ENCODE assay signal across 8 cellular contexts in the genomic region with DNA sequence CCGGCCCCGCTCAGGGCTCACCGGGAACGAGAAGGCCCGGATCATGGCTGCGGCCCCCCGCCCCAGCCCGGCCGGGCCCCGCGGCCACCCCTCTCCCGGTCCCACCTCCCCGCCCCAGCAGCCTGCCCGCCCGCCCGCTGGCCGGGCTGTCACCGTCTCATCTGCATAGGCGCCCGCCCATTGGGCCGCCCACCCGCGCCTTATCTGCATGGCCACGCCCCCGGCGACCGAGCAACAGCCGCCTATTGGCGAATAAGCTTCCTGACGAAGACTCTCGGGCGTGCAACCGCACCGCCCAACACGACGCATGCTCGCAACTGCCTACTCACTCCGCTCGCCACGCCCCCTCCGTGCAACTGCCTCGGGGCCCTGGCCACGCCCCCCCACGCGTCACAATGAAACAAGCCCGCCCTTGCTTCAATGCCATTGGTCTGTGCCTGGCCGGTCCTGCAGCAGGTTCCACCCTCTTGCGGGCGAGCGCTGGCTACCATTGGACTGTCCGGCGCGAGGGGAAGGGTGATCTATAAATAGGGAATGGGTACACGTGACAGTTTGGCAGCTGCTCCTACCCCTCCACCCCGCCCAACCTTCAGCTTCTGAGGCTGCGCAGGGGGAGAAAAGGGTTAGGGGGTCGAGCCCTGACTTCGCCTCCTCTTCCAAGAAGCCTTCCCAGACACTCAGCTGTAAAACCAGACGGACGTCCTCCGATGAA. TPM values are rescaled to one million over a fixed set of nuclear protein-coding genes. Genes with fewer than 3 reads are reported as not detected.
DNase-seq lines count a peak whose midpoint lies in the region; ATAC-seq, FAIRE-seq and TF ChIP-seq lines count a peak whose summit lies in the region.

A gene with protein sequence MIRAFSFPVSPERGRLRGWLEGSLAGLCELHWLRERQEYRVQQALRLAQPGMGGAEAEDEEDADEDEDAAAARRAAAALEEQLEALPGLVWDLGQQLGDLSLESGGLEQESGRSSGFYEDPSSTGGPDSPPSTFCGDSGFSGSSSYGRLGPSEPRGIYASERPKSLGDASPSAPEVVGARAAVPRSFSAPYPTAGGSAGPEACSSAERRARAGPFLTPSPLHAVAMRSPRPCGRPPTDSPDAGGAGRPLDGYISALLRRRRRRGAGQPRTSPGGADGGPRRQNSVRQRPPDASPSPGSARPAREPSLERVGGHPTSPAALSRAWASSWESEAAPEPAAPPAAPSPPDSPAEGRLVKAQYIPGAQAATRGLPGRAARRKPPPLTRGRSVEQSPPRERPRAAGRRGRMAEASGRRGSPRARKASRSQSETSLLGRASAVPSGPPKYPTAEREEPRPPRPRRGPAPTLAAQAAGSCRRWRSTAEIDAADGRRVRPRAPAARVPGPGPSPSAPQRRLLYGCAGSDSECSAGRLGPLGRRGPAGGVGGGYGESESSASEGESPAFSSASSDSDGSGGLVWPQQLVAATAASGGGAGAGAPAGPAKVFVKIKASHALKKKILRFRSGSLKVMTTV (minus strand): TSS at position 163 of the 712 bp plus-strand sequence. CDS start 118 bp downstream, at position 45.

- ATAC-seq in HG03439 (IDR thresholded peaks at IDR 0.05; ENCODE audit: unreplicated experiment) = peak; percentile 95
- peak; percentile 87 for ATAC-seq in activated CD4-positive, alpha-beta T cell treated with anti-CD3 and anti-CD28 coated beads for 36 hours

- no peaks in the 10 kb centered on the region for H3K36me3 Mint-ChIP-seq in activated CD4-positive, alpha-beta T cell treated with anti-CD3 and anti-CD28 coated beads for 36 hours (ENCODE audit: low read depth)

- intact Hi-C loops in activated CD4-positive, alpha-beta T cell treated with anti-CD3 and anti-CD28 coated beads for 36 hours (cut with DNase I, micrococcal nuclease) = loop anchor here (1.0 to 5.0 kb wide), 9 partner anchors 17 to 614 kb away; a partner anchor contains a TSS

- no peaks in the 10 kb centered on the region for H3K9me3 Mint-ChIP-seq in activated CD4-positive, alpha-beta T cell treated with anti-CD3 and anti-CD28 coated beads for 36 hours (ENCODE audit: low read depth)

- peak within 1 kb of the TSS; percentile 46 for H3K9ac ChIP-seq in keratinocyte (ENCODE audit: control insufficient read depth, extremely low read depth, insufficient read depth, low read length)

- POLR2A ChIA-PET in activated CD4-positive, alpha-beta T cell treated with anti-CD3 and anti-CD28 coated beads for 36 hours (lab: Charles Lee) = interaction anchor here (1.0 to 1.8 kb wide), 6 partner anchors 11 to 60 kb away, joined by 3 to 14 read pairs (median 9); a partner anchor contains a TSS

- H3K27me3 ChIP-seq in keratinocyte (ENCODE audit: control insufficient read depth, extremely low read depth, insufficient read depth, low read length) = peaks cover 26% of the 10 kb centered on the region

- H3K9me3 ChIP-seq in keratinocyte (ENCODE audit: control insufficient read depth, low read depth, low read length) = no peaks in the 10 kb centered on the region

- dilution Hi-C loops in keratinocyte (cut with MboI; ENCODE audit: extremely low pct_ligation_motif_present, low sequenced_read_pairs) = no loop called here

- no peaks in the 10 kb centered on the region for H3K9me1 ChIP-seq in keratinocyte (ENCODE audit: control insufficient read depth, extremely low read depth, insufficient read depth, low read length)

- peak within 1 kb of the TSS; percentile 44 for H2AFZ ChIP-seq in keratinocyte (ENCODE audit: control insufficient read depth, low read length)

- peaks cover 13% of the 10 kb centered on the region for H3K4me1 ChIP-seq in keratinocyte (ENCODE audit: control insufficient read depth, extremely low read depth, insufficient read depth, low read length)

- peak within 1 kb of the TSS; percentile 66 for H3K4me3 Mint-ChIP-seq in activated CD4-positive, alpha-beta T cell treated with anti-CD3 and anti-CD28 coated beads for 36 hours

- no peaks in the 10 kb centered on the region for H3K36me3 ChIP-seq in keratinocyte (ENCODE audit: control insufficient read depth in 2 of 2, extremely low read depth in 1 of 2, insufficient read depth in 2 of 2, low read length in 2 of 2)

- peak; percentile 99 for FAIRE-seq in GM19239 (lab: Jason Lieb, UNC)
- FAIRE-seq in keratinocyte (lab: Jason Lieb, UNC) = peak; percentile 77

- no peaks in the 10 kb centered on the region for H3K79me2 ChIP-seq in keratinocyte (ENCODE audit: control insufficient read depth, insufficient read depth, low read length)

- peak within 1 kb of the TSS; percentile 99 for H3K4me2 ChIP-seq in keratinocyte (ENCODE audit: control insufficient read depth, extremely low read depth, insufficient read depth, low read depth, low read length)

- H3K4me3 ChIP-seq in AG10803 (ENCODE audit: low read length) (peak within 1 kb of the TSS; percentile 71), choroid plexus epithelial cell (ENCODE audit: low read depth, low read length) (peak within 1 kb of the TSS; percentile 61), keratinocyte (ENCODE audit: control insufficient read depth in 2 of 3, extremely low read depth in 1 of 3, insufficient read depth in 2 of 3, low read depth in 1 of 3, low read length in 3 of 3) (peak within 1 kb of the TSS; percentile 41 to 79 (median 68))

- H3K27ac ChIP-seq in keratinocyte (ENCODE audit: control insufficient read depth, insufficient read depth, low read length) = peak within 1 kb of the TSS; percentile 34

- CTCF ChIA-PET in activated CD4-positive, alpha-beta T cell treated with anti-CD3 and anti-CD28 coated beads for 36 hours (lab: Charles Lee) = interaction anchor here (0.6 to 6.5 kb wide), 25 partner anchors 8 to 183 kb away, joined by 3 to 206 read pairs (median 5); a partner anchor contains a TSS

- no peak for TF ChIP-seq CTCF in AG10803 (conservative IDR thresholded peaks at IDR 0.05; ENCODE audit: low read length)
- no peak for TF ChIP-seq CTCF in choroid plexus epithelial cell (conservative IDR thresholded peaks at IDR 0.05; ENCODE audit: low read depth, low read length)
- TF ChIP-seq CTCF in keratinocyte (optimal IDR thresholded peaks at IDR 0.05 in 1 of 3, IDR thresholded peaks at IDR 0.05 in 1 of 3, conservative IDR thresholded peaks at IDR 0.05 in 1 of 3; ENCODE audit: extremely low read depth in 1 of 3, insufficient read depth in 2 of 3, low read length in 3 of 3) = no peak

- peak within 1 kb of the TSS; percentile 62 for H3K27ac Mint-ChIP-seq in activated CD4-positive, alpha-beta T cell treated with anti-CD3 and anti-CD28 coated beads for 36 hours

- H4K20me1 ChIP-seq in keratinocyte (ENCODE audit: control insufficient read depth, extremely low read depth, insufficient read depth, low read length) = no peaks in the 10 kb centered on the region

- peaks cover 28% of the 10 kb centered on the region for H3K4me1 Mint-ChIP-seq in activated CD4-positive, alpha-beta T cell treated with anti-CD3 and anti-CD28 coated beads for 36 hours

- peak; percentile 100 for DNase-seq in AG10803 (ENCODE audit: low read depth)
- DNase-seq in GM19239 (ENCODE audit: insufficient read length, low spot score) = peak; percentile 96
- DNase-seq in NCI-H510A (lab: John Stamatoyannopoulos, UW) = peak; percentile 99
- DNase-seq in activated CD4-positive, alpha-beta T cell treated with anti-CD3 and anti-CD28 coated beads for 36 hours = peak; percentile 100
- DNase-seq in choroid plexus epithelial cell (ENCODE audit: low read depth) = peak; percentile 100
- peak; percentile 98 for DNase-seq in keratinocyte (ENCODE audit: low read depth, low spot score)
- DNase-seq in stimulated activated CD4-positive, alpha-beta T cell treated with anti-CD3 and anti-CD28 coated beads, Interleukin-12 subunit alpha, Interleukin-12 subunit beta, amount 100 ng/mL, for 4 hours = peak; percentile 100

- H3K27me3 Mint-ChIP-seq in activated CD4-positive, alpha-beta T cell treated with anti-CD3 and anti-CD28 coated beads for 36 hours = peaks cover 12% of the 10 kb centered on the region

RNA-seq across cellular contexts. Expression of the gene that starts here (rescaled TPM):
- total RNA-seq in activated CD4-positive, alpha-beta T cell treated with anti-CD3 and anti-CD28 coated beads for 36 hours = 1 to 10 TPM; 2.9 to 3.1 TPM
- 0.03 to 0.14 TPM (median 0.04 TPM) in 3 replicates for polyA plus RNA-seq in keratinocyte
- polyA plus RNA-seq in keratinocyte (2011; ENCODE audit: low read depth) = not detected
- 0.09 and 0.11 TPM in 2 replicates for polyA plus RNA-seq in keratinocyte (2011; cell fraction: cytosol; rRNA removed)
- 0.11 and 0.28 TPM in 2 replicates for polyA plus RNA-seq in keratinocyte (2011; cell fraction: nucleus; rRNA removed)
- 0.06 and 0.11 TPM in 2 replicates for polyA plus RNA-seq in keratinocyte (2012; ENCODE audit: low replicate concordance)
- polyA minus RNA-seq in keratinocyte = 0.06 TPM in 1 of 3 replicates, not detected in the others
- not detected for polyA minus RNA-seq in keratinocyte (2011; cell fraction: cytosol; rRNA and poly(A)+ RNA removed)
- not detected in 2 replicates for polyA minus RNA-seq in keratinocyte (2011; cell fraction: nucleus; rRNA and poly(A)+ RNA removed)

Comparison
In these comparisons a context has a peak if more than half of its experiments do, and no peak if none do; other contexts are left out.
1. Peak in every context shown above with its lines: DNase-seq, ATAC-seq, H3K4me3 ChIP-seq and H3K27ac ChIP-seq.
2. Peak in DNase-seq, H3K4me3 ChIP-seq, H3K27ac ChIP-seq, H3K9ac ChIP-seq and H3K4me2 ChIP-seq in keratinocyte; RNA of the gene not detected or under 1 TPM.